In genomic region chr1:248924696-248925532, GRCh38 we compare ENCODE assay signal across 7 cellular contexts. TPM values are rescaled to one million over a fixed set of nuclear protein-coding genes. Genes with fewer than 3 reads are reported as not detected.
DNase-seq lines count a peak whose midpoint lies in the region; ATAC-seq and TF ChIP-seq lines count a peak whose summit lies in the region.

No MANE protein-coding gene starts in this region.

- H3K27ac Mint-ChIP-seq in activated naive CD8-positive, alpha-beta T cell treated with anti-CD3 and anti-CD28 coated beads, Interleukin-2, amount 10 ng/mL, durations not matched to agents 7 days and 5 days = peak overlapping the region; percentile 57

- H3K4me3 ChIP-seq in GM12865 (ENCODE audit: low read depth, low read length) (no peak overlapping the region), SJSA1 (no peak overlapping the region)

- POLR2A ChIA-PET in activated naive CD8-positive, alpha-beta T cell treated with anti-CD3 and anti-CD28 coated beads, Interleukin-2, amount 10 ng/mL, durations not matched to agents 7 days and 5 days (lab: Charles Lee) = no interaction called here

- peak overlapping the region; percentile 43 for H3K4me3 Mint-ChIP-seq in activated naive CD8-positive, alpha-beta T cell treated with anti-CD3 and anti-CD28 coated beads, Interleukin-2, amount 10 ng/mL, durations not matched to agents 7 days and 5 days

- peaks cover 26% of the 10 kb centered on the region for H3K27me3 Mint-ChIP-seq in activated naive CD8-positive, alpha-beta T cell treated with anti-CD3 and anti-CD28 coated beads, Interleukin-2, amount 10 ng/mL, durations not matched to agents 7 days and 5 days

- ATAC-seq in activated naive CD8-positive, alpha-beta T cell treated with anti-CD3 and anti-CD28 coated beads, Interleukin-2, amount 10 ng/mL, durations not matched to agents 7 days and 5 days (ENCODE audit: low read depth) = peak; percentile 91

- DNase-seq in GM12865 (ENCODE audit: low read depth) = peak; percentile 73
- peak; percentile 16 for DNase-seq in GOT3 (lab: John Stamatoyannopoulos, UW)
- peak; percentile 53 to 60 for DNase-seq in SJSA1 (ENCODE audit: low read depth in 1 of 2, low spot score in 2 of 2)
- DNase-seq in activated naive CD8-positive, alpha-beta T cell treated with anti-CD3 and anti-CD28 coated beads, Interleukin-2, amount 10 ng/mL, durations not matched to agents 7 days and 5 days = peak; percentile 53
- DNase-seq in hippocampal formation (lab: John Stamatoyannopoulos, UW) = peak; percentile 25 to 54
- DNase-seq in stimulated activated CD4-positive, alpha-beta T cell treated with anti-CD3 and anti-CD28 coated beads, Interleukin-2, amount 100 ng/mL, for 4 hours (ENCODE audit: low read depth) = peak; percentile 19

- H3K9me3 ChIP-seq in KOPT-K1 (ENCODE audit: insufficient read depth, low read length, poor library complexity, severe bottlenecking) (no peaks in the 10 kb centered on the region), SJSA1 (replicated peaks) (no peaks in the 10 kb centered on the region)

- H3K9me3 Mint-ChIP-seq in activated naive CD8-positive, alpha-beta T cell treated with anti-CD3 and anti-CD28 coated beads, Interleukin-2, amount 10 ng/mL, durations not matched to agents 7 days and 5 days = no peaks in the 10 kb centered on the region

- H3K36me3 ChIP-seq in KOPT-K1 (ENCODE audit: insufficient read depth, low read length) = no peaks in the 10 kb centered on the region
- H3K36me3 ChIP-seq in SJSA1 = no peaks in the 10 kb centered on the region

- no peaks in the 10 kb centered on the region for H3K27me3 ChIP-seq in SJSA1 (replicated peaks)

- H3K27ac ChIP-seq in KOPT-K1 (ENCODE audit: low read depth, low read length, poor library complexity, severe bottlenecking) = peak overlapping the region; percentile 37
- H3K27ac ChIP-seq in SJSA1 = no peak overlapping the region; the same call in 1 of the 2 replicates

- H3K36me3 Mint-ChIP-seq in activated naive CD8-positive, alpha-beta T cell treated with anti-CD3 and anti-CD28 coated beads, Interleukin-2, amount 10 ng/mL, durations not matched to agents 7 days and 5 days = peaks cover 24% of the 10 kb centered on the region

- peaks cover 34% of the 10 kb centered on the region for H3K4me1 Mint-ChIP-seq in activated naive CD8-positive, alpha-beta T cell treated with anti-CD3 and anti-CD28 coated beads, Interleukin-2, amount 10 ng/mL, durations not matched to agents 7 days and 5 days

- TF ChIP-seq CTCF in GM12865 (IDR thresholded peaks at IDR 0.05; ENCODE audit: insufficient read depth, low read depth, low read length, missing control alignments) = peak; percentile 53

- H3K4me1 ChIP-seq in SJSA1 (replicated peaks) = peaks cover 38% of the 10 kb centered on the region

RNA-seq across cellular contexts. Expression of gene PGBD2, which starts 18.9 kb away (rescaled TPM):
- total RNA-seq in SJSA1 (2014; rRNA removed; shearing (Covaris generic)) = 2.6 and 5.9 TPM in 2 replicates
- 10 to 100 TPM in 1 of 2 experiments, 1 to 10 TPM in 1; 9.6 to 10.1 TPM for total RNA-seq in activated naive CD8-positive, alpha-beta T cell treated with anti-CD3 and anti-CD28 coated beads, Interleukin-2, amount 10 ng/mL, durations not matched to agents 7 days and 5 days

Comparison
In these comparisons a context has a peak if more than half of its experiments do, and no peak if none do; other contexts are left out.
1. DNase-seq: peak in every context shown above with its lines; median percentile 73 in GM12865; 56 in SJSA1; 53 in activated naive CD8-positive, alpha-beta T cell treated with anti-CD3 and anti-CD28 coated beads, Interleukin-2, amount 10 ng/mL, durations not matched to agents 7 days and 5 days; 40 in hippocampal formation; 19 in stimulated activated CD4-positive, alpha-beta T cell treated with anti-CD3 and anti-CD28 coated beads, Interleukin-2, amount 100 ng/mL, for 4 hours; 16 in GOT3.